In genomic region chr17:37610041-37610420, GRCh38 we compare ENCODE assay signal across 8 cellular contexts. TPM values are rescaled to one million over a fixed set of nuclear protein-coding genes. Genes with fewer than 3 reads are reported as not detected.
DNase-seq lines count a peak whose midpoint lies in the region; ATAC-seq and TF ChIP-seq lines count a peak whose summit lies in the region.
"Not testable (repeated sequence)": the region's sequence is repeated elsewhere in the genome, so short reads cannot be mapped to it uniquely, and the experiment has no call there.

No MANE protein-coding gene starts in this region.

- peak; percentile 13 for DNase-seq in ELF-1 (ENCODE audit: low read depth, low spot score)
- not testable (repeated sequence) for DNase-seq in NB4 (ENCODE audit: low read depth); activated CD4-positive, alpha-beta T cell treated with anti-CD3 and anti-CD28 coated beads for 36 hours; body of pancreas; mesenchymal stem cell; psoas muscle; upper lobe of left lung
- DNase-seq in fibroblast of lung (ENCODE audit: low read depth in 2 of 2): peak in 1 of 2 donors; percentile 11

- peak overlapping the region in 1 of 2 experiments; percentile 43 for H3K18ac ChIP-seq in mesenchymal stem cell (ENCODE audit: low read depth in 1 of 2, low read length in 2 of 2)

- POLR2A ChIA-PET in activated CD4-positive, alpha-beta T cell treated with anti-CD3 and anti-CD28 coated beads for 36 hours (lab: Charles Lee): interaction anchor here (0.6 to 1.2 kb wide), 6 partner anchors 9 to 948 kb away, joined by 3 to 7 read pairs (median 5); no protein-coding TSS in a partner anchor

- not testable (repeated sequence) for H4K8ac ChIP-seq in mesenchymal stem cell (ENCODE audit: low read length)

- 74 to 82% methylated on average over 5 of the region's 5 CpGs for WGBS in body of pancreas, 2 donors
- 100% methylated on average over 4 of the region's 5 CpGs for WGBS in mesenchymal stem cell
- 85 to 92% (median 90%) methylated on average over 4 to 5 of the region's 5 CpGs for WGBS in psoas muscle, 3 donors
- 86 to 100% methylated on average over 5 of the region's 5 CpGs for WGBS in upper lobe of left lung, 2 donors

- not testable (repeated sequence) for H2BK12ac ChIP-seq in mesenchymal stem cell (ENCODE audit: low read length in 2 of 2)

- not testable (repeated sequence) for ATAC-seq in activated CD4-positive, alpha-beta T cell treated with anti-CD3 and anti-CD28 coated beads for 36 hours; body of pancreas; upper lobe of left lung (ENCODE audit: low FRiP score in 2 of 2)
- ATAC-seq in psoas muscle: peak in 1 of 4 donors; percentile 6

- H4K20me1 ChIP-seq in fibroblast of lung (ENCODE audit: control insufficient read depth, extremely low read depth, insufficient read depth, low read length): not testable (repeated sequence)

- H2BK15ac ChIP-seq in mesenchymal stem cell (ENCODE audit: low read depth, poor library complexity, severe bottlenecking): not testable (repeated sequence)

- H2AFZ ChIP-seq in fibroblast of lung (ENCODE audit: low read length); mesenchymal stem cell (ENCODE audit: low read depth, low read length): not testable (repeated sequence)

- peak overlapping the region; percentile 80 for H3K4me2 ChIP-seq in fibroblast of lung (ENCODE audit: extremely low read depth, insufficient read depth, low read length)
- H3K4me2 ChIP-seq in mesenchymal stem cell (ENCODE audit: low read length, poor library complexity, severe bottlenecking): peak overlapping the region; percentile 38

- H2BK5ac ChIP-seq in mesenchymal stem cell (ENCODE audit: low read depth, low read length, poor library complexity, severe bottlenecking): peak overlapping the region; percentile 35

- H3K79me1 ChIP-seq in mesenchymal stem cell (replicated peaks; ENCODE audit: low read length, poor library complexity, severe bottlenecking): not testable (repeated sequence)

- not testable (repeated sequence) for H3K9ac ChIP-seq in fibroblast of lung (ENCODE audit: insufficient read depth, low read length)
- peak overlapping the region; percentile 96 for H3K9ac ChIP-seq in mesenchymal stem cell (ENCODE audit: low read length)

- not testable (repeated sequence) for H3K4ac ChIP-seq in mesenchymal stem cell (ENCODE audit: low read depth in 1 of 2, low read length in 2 of 2)

- not testable (repeated sequence) for H3K9me3 ChIP-seq in body of pancreas; fibroblast of lung (ENCODE audit: control insufficient read depth, insufficient read depth, low read depth, low read length); mesenchymal stem cell (ENCODE audit: control insufficient read depth, low read length); psoas muscle; upper lobe of left lung

- H3K27ac ChIP-seq in body of pancreas (peak overlapping the region in 3 of 4 donors; percentile 78 to 95 (median 88)), fibroblast of lung (ENCODE audit: insufficient read depth, low read length) (peak overlapping the region; percentile 88), mesenchymal stem cell (ENCODE audit: low read length, poor library complexity, severe bottlenecking) (peak overlapping the region; percentile 95), psoas muscle (peak overlapping the region; percentile 96), upper lobe of left lung (peak overlapping the region; percentile 89 to 99 (median 93))

- H3K4me3 Mint-ChIP-seq in activated CD4-positive, alpha-beta T cell treated with anti-CD3 and anti-CD28 coated beads for 36 hours: peak overlapping the region; percentile 85

- H3K36me3 Mint-ChIP-seq in activated CD4-positive, alpha-beta T cell treated with anti-CD3 and anti-CD28 coated beads for 36 hours (ENCODE audit: low read depth): peaks cover 16% of the 10 kb centered on the region

- not testable (repeated sequence) for H3K14ac ChIP-seq in mesenchymal stem cell (ENCODE audit: low read length in 2 of 2)

- H3K9me3 Mint-ChIP-seq in activated CD4-positive, alpha-beta T cell treated with anti-CD3 and anti-CD28 coated beads for 36 hours (ENCODE audit: low read depth): not testable (repeated sequence)

- TF ChIP-seq CTCF in NB4 (IDR thresholded peaks at IDR 0.05; ENCODE audit: low read depth, low read length); body of pancreas (IDR thresholded peaks at IDR 0.05); fibroblast of lung (conservative IDR thresholded peaks at IDR 0.05 in 1 of 2, IDR thresholded peaks at IDR 0.05 in 1 of 2; ENCODE audit: low read depth in 1 of 2, low read length in 2 of 2); psoas muscle (IDR thresholded peaks at IDR 0.05); upper lobe of left lung (IDR thresholded peaks at IDR 0.05): not testable (repeated sequence)

- H3K4me1 ChIP-seq in body of pancreas (peaks cover 30% of the 10 kb centered on the region), psoas muscle (peaks cover 22% of the 10 kb centered on the region), upper lobe of left lung (peaks cover 14 to 36% (median 31%) of the 10 kb centered on the region in 4 donors)
- not testable (repeated sequence) for H3K4me1 ChIP-seq in fibroblast of lung (ENCODE audit: control insufficient read depth, extremely low read depth, insufficient read depth, low read length); mesenchymal stem cell (ENCODE audit: control insufficient read depth, insufficient read depth, low read depth, low read length)

- intact Hi-C loops in activated CD4-positive, alpha-beta T cell treated with anti-CD3 and anti-CD28 coated beads for 36 hours (cut with DNase I, micrococcal nuclease); body of pancreas (cut with DNase I); psoas muscle (cut with DNase I): not testable (repeated sequence)

- TF ChIP-seq POLR2A in NB4 (IDR thresholded peaks at IDR 0.05; ENCODE audit: extremely low read depth, insufficient read length); body of pancreas (IDR thresholded peaks at IDR 0.05); upper lobe of left lung (IDR thresholded peaks at IDR 0.05): not testable (repeated sequence)

- H3K27me3 ChIP-seq in body of pancreas; fibroblast of lung (ENCODE audit: control insufficient read depth, insufficient read depth, low read length); mesenchymal stem cell (ENCODE audit: control insufficient read depth in 1 of 2, insufficient read depth in 1 of 2, low read length in 2 of 2); psoas muscle (ENCODE audit: insufficient read depth in 3 of 3, low read length in 2 of 3); upper lobe of left lung: not testable (repeated sequence)

- not testable (repeated sequence) for H2BK120ac ChIP-seq in mesenchymal stem cell (ENCODE audit: low read depth, low read length)

- H3K79me2 ChIP-seq in fibroblast of lung (ENCODE audit: control insufficient read depth, insufficient read depth, low read length): peaks cover 32% of the 10 kb centered on the region

- not testable (repeated sequence) for TF ChIP-seq EP300 in upper lobe of left lung (IDR thresholded peaks at IDR 0.05)

- not testable (repeated sequence) for H2AK5ac ChIP-seq in mesenchymal stem cell (ENCODE audit: low read length, severe bottlenecking)

- H4K91ac ChIP-seq in mesenchymal stem cell (ENCODE audit: low read length): not testable (repeated sequence)

- peak overlapping the region; percentile 82 for H3K27ac Mint-ChIP-seq in activated CD4-positive, alpha-beta T cell treated with anti-CD3 and anti-CD28 coated beads for 36 hours

- H3K4me1 Mint-ChIP-seq in activated CD4-positive, alpha-beta T cell treated with anti-CD3 and anti-CD28 coated beads for 36 hours: peaks cover 30% of the 10 kb centered on the region

- CTCF ChIA-PET in activated CD4-positive, alpha-beta T cell treated with anti-CD3 and anti-CD28 coated beads for 36 hours (lab: Charles Lee): interaction anchor here (0.5 to 5.0 kb wide), 9 partner anchors 9 to 237 kb away, joined by 3 to 22 read pairs (median 4); no protein-coding TSS in a partner anchor

- H3K23ac ChIP-seq in mesenchymal stem cell (ENCODE audit: low read length in 2 of 2): not testable (repeated sequence)

- not testable (repeated sequence) for H3K27me3 Mint-ChIP-seq in activated CD4-positive, alpha-beta T cell treated with anti-CD3 and anti-CD28 coated beads for 36 hours

- peak overlapping the region; percentile 64 for H3K4me3 ChIP-seq in NB4 (ENCODE audit: low read depth, low read length)
- H3K4me3 ChIP-seq in body of pancreas: not testable (repeated sequence)
- peak overlapping the region in 2 of 4 experiments; percentile 58 to 79 for H3K4me3 ChIP-seq in fibroblast of lung (replicated peaks in 1 of 4; ENCODE audit: control extremely low read depth in 1 of 4, insufficient read depth in 1 of 4, low read depth in 3 of 4, low read length in 4 of 4)
- peak overlapping the region in 1 of 2 experiments; percentile 71 for H3K4me3 ChIP-seq in mesenchymal stem cell (ENCODE audit: insufficient read depth in 1 of 2, low read depth in 1 of 2, low read length in 2 of 2)
- H3K4me3 ChIP-seq in psoas muscle: peak overlapping the region; percentile 97
- peak overlapping the region in 3 of 4 donors; percentile 88 to 100 (median 93) for H3K4me3 ChIP-seq in upper lobe of left lung

- H3K36me3 ChIP-seq in body of pancreas (replicated peaks in 1 of 2; ENCODE audit: insufficient read depth in 1 of 2, low read depth in 2 of 2); fibroblast of lung (ENCODE audit: control insufficient read depth, insufficient read depth, low read length): not testable (repeated sequence)
- peaks cover 0 to 26% of the 10 kb centered on the region in 2 experiments for H3K36me3 ChIP-seq in mesenchymal stem cell (ENCODE audit: control insufficient read depth in 1 of 2, insufficient read depth in 2 of 2, low read depth in 1 of 2, low read length in 2 of 2)
- peaks cover 4 to 30% of the 10 kb centered on the region in 2 donors for H3K36me3 ChIP-seq in psoas muscle (ENCODE audit: insufficient read depth in 1 of 2, low read depth in 1 of 2)
- H3K36me3 ChIP-seq in upper lobe of left lung: peaks cover 6 to 21% (median 7%) of the 10 kb centered on the region in 4 donors

RNA-seq across cellular contexts. Expression of gene SYNRG, which starts 0.8 kb away (rescaled TPM):
- 10 to 100 TPM; 39.0 to 46.7 TPM for total RNA-seq in activated CD4-positive, alpha-beta T cell treated with anti-CD3 and anti-CD28 coated beads for 36 hours
- total RNA-seq in body of pancreas (10 to 100 TPM; 14.2 to 21.3 TPM), fibroblast of lung (16.7 and 21.5 TPM in 2 replicates), psoas muscle (10 to 100 TPM; 30.3 to 43.1 (median 36.6) TPM), upper lobe of left lung (10 to 100 TPM; 25.2 to 58.7 (median 43.8) TPM)
- polyA plus RNA-seq in fibroblast of lung (19.1 and 20.4 TPM in 2 replicates), psoas muscle (10 to 100 TPM in 1 of 3 donors, 1 to 10 TPM in 2; 5.1 to 19.8 (median 5.2) TPM)
- polyA plus RNA-seq in fibroblast of lung (2012): 16.4 and 18.9 TPM in 2 replicates
- polyA minus RNA-seq in fibroblast of lung (ENCODE audit: low replicate concordance): 25.3 and 38.5 TPM in 2 replicates
- polyA plus RNA-seq in mesenchymal stem cell (2013, experiment 1 of 2): 18.9 TPM
- polyA plus RNA-seq in mesenchymal stem cell (2013, experiment 2 of 2): 17.9 TPM

RNA-seq across cellular contexts. Expression of gene DDX52, which starts 33.2 kb away (rescaled TPM):
- total RNA-seq in activated CD4-positive, alpha-beta T cell treated with anti-CD3 and anti-CD28 coated beads for 36 hours: 10 to 100 TPM; 34.6 to 41.7 TPM
- total RNA-seq in body of pancreas: 10 to 100 TPM; 10.9 to 20.5 TPM
- total RNA-seq in fibroblast of lung: 18.7 and 20.6 TPM in 2 replicates
- polyA plus RNA-seq in fibroblast of lung: 20.4 and 22.3 TPM in 2 replicates
- 11.8 and 13.6 TPM in 2 replicates for polyA plus RNA-seq in fibroblast of lung (2012)
- polyA minus RNA-seq in fibroblast of lung (ENCODE audit: low replicate concordance): 0.59 and 11.2 TPM in 2 replicates
- polyA plus RNA-seq in mesenchymal stem cell (2013, experiment 1 of 2): 27.2 TPM
- polyA plus RNA-seq in mesenchymal stem cell (2013, experiment 2 of 2): 28.6 TPM
- total RNA-seq in psoas muscle: 10 to 100 TPM; 13.4 to 17.7 (median 16.3) TPM
- polyA plus RNA-seq in psoas muscle: 10 to 100 TPM in 2 of 3 donors, 1 to 10 TPM in 1; 9.2 to 20.1 (median 13.1) TPM
- 10 to 100 TPM in 5 of 6 donors, 1 to 10 TPM in 1; 9.0 to 24.9 (median 14.2) TPM for total RNA-seq in upper lobe of left lung
